7 cellular contexts compared by ENCODE assay signal in the genomic region with DNA sequence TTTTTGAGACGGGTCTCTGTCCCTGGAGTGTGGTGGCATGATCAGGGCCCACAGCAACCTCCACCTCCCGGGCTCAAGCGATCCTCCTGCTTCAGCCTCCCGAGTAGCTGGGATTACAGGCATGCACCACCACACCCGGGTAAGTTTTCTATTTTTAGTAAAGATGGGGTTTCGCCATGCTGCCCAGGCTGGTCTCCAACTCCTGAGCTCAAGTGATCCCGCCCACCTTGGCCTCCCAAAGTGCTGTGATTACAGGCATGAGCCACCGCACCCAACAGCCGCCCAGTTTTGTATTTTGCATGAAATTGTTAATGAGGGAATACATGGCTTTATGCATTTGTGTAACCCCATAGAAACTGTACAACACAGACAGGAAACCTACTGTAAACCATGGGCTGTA. TPM values are rescaled to one million over a fixed set of nuclear protein-coding genes. Genes with fewer than 3 reads are reported as not detected.
DNase-seq lines count a peak whose midpoint lies in the region; TF ChIP-seq lines count a peak whose summit lies in the region.

No MANE protein-coding gene starts in this region.

- peak overlapping the region; percentile 19; the same call in 1 of the 2 replicates for H3K27ac ChIP-seq in MM.1S (ENCODE audit: low read length)
- peak overlapping the region; percentile 34 for H3K27ac ChIP-seq in colonic mucosa

- H3K79me2 ChIP-seq in MM.1S (ENCODE audit: low read length): peaks cover 52% of the 10 kb centered on the region

- DNase-seq in MM.1S (no peak), colonic mucosa (no peak), progenitor cell of endocrine pancreas (ENCODE audit: low spot score, unreplicated experiment) (no peak), DMS153 (lab: John Stamatoyannopoulos, UW) (no peak), iPS-NIHi7 (ENCODE audit: extremely low spot score) (no peak)
- DNase-seq in stimulated activated CD4-positive, alpha-beta T cell treated with anti-CD3 and anti-CD28 coated beads, Interleukin-2, amount 100 ng/mL, for 24 hours: no peak

- H3K36me3 Mint-ChIP-seq in progenitor cell of endocrine pancreas (ENCODE audit: insufficient read depth): peaks cover 4% of the 10 kb centered on the region

- H3K4me1 Mint-ChIP-seq in progenitor cell of endocrine pancreas (ENCODE audit: low read depth): peaks cover 7% of the 10 kb centered on the region

- H3K36me3 ChIP-seq in MM.1S (replicated peaks; ENCODE audit: insufficient read depth, low read length) (no peaks in the 10 kb centered on the region), colonic mucosa (no peaks in the 10 kb centered on the region)

- H3K27me3 Mint-ChIP-seq in progenitor cell of endocrine pancreas: no peaks in the 10 kb centered on the region

- H3K9me3 Mint-ChIP-seq in progenitor cell of endocrine pancreas (ENCODE audit: low read depth): peaks cover 6% of the 10 kb centered on the region

- H2AFZ ChIP-seq in MM.1S (ENCODE audit: low read length): no peak overlapping the region

- H3K4me1 ChIP-seq in MM.1S (ENCODE audit: low read length) (peaks cover 11% of the 10 kb centered on the region; the same call in 1 of the 2 replicates), colonic mucosa (no peaks in the 10 kb centered on the region)

- H3K4me3 ChIP-seq in GM08714 (ENCODE audit: low read length) (peak overlapping the region; percentile 45; the same call in 1 of the 2 replicates), MM.1S (ENCODE audit: low read length) (peak overlapping the region; percentile 11; the same call in 1 of the 2 replicates), colonic mucosa (peak overlapping the region; percentile 42)

- H3K9me2 ChIP-seq in MM.1S (replicated peaks; ENCODE audit: insufficient read depth, low read length): no peaks in the 10 kb centered on the region

- TF ChIP-seq CTCF in MM.1S (IDR thresholded peaks at IDR 0.05; ENCODE audit: low read length): no peak
- no peak for TF ChIP-seq CTCF in colonic mucosa (IDR thresholded peaks at IDR 0.05)
- TF ChIP-seq CTCF in progenitor cell of endocrine pancreas (IDR thresholded peaks at IDR 0.05; ENCODE audit: unreplicated experiment): no peak

- no peaks in the 10 kb centered on the region for H4K20me1 ChIP-seq in MM.1S (ENCODE audit: insufficient read depth, low read length)

- H3K4me2 ChIP-seq in MM.1S (ENCODE audit: low read depth, low read length): peak overlapping the region; percentile 47

- intact Hi-C loops in colonic mucosa (cut with DNase I): no loop called here

- H3K27ac Mint-ChIP-seq in progenitor cell of endocrine pancreas: peak overlapping the region; percentile 49

- H3K4me3 Mint-ChIP-seq in progenitor cell of endocrine pancreas (ENCODE audit: low read depth): no peak overlapping the region

- H3K9me3 ChIP-seq in MM.1S (replicated peaks; ENCODE audit: insufficient read depth, low read length): no peaks in the 10 kb centered on the region
- no peaks in the 10 kb centered on the region for H3K9me3 ChIP-seq in colonic mucosa

- H3F3A ChIP-seq in MM.1S (ENCODE audit: insufficient read depth, low read length): peaks cover 38% of the 10 kb centered on the region

- H3K9ac ChIP-seq in MM.1S (ENCODE audit: low read length) (no peak overlapping the region; the same call in 1 of the 2 replicates), colonic mucosa (ENCODE audit: low read depth in 2 of 2, low read length in 2 of 2) (no peak overlapping the region)

- H3K27me3 ChIP-seq in MM.1S (replicated peaks; ENCODE audit: insufficient read depth, low read length) (no peaks in the 10 kb centered on the region), colonic mucosa (no peaks in the 10 kb centered on the region)

RNA-seq across cellular contexts. Expression of a gene that starts 2.8 kb away (rescaled TPM):
- total RNA-seq in colonic mucosa (10 to 100 TPM; 19.9 to 30.0 TPM), progenitor cell of endocrine pancreas (16.4 and 16.7 TPM in 2 replicates)

RNA-seq across cellular contexts. Expression of a gene that starts 6.0 kb away (rescaled TPM):
- total RNA-seq in colonic mucosa (100 to 1,000 TPM in 1 of 2 donors, 10 to 100 TPM in 1; 55.9 to 115 TPM), progenitor cell of endocrine pancreas (85.3 and 86.3 TPM in 2 replicates)

RNA-seq across cellular contexts. Expression of a gene that starts 15.6 kb away (rescaled TPM):
- total RNA-seq in colonic mucosa: 1 to 10 TPM; 3.3 to 5.0 TPM
- 2.5 and 3.3 TPM in 2 replicates for total RNA-seq in progenitor cell of endocrine pancreas

RNA-seq across cellular contexts. Expression of a gene that starts 24.4 kb away (rescaled TPM):
- under 1 TPM in 1 of 2 donors, not detected in 1; 0.24 TPM for total RNA-seq in colonic mucosa
- total RNA-seq in progenitor cell of endocrine pancreas: not detected in 2 replicates

RNA-seq across cellular contexts. Expression of a gene that starts 42.8 kb away (rescaled TPM):
- 10 to 100 TPM; 36.6 to 80.5 TPM for total RNA-seq in colonic mucosa
- 105 and 121 TPM in 2 replicates for total RNA-seq in progenitor cell of endocrine pancreas
